ENCODE assay signal across 1 cellular context in the genomic region with DNA sequence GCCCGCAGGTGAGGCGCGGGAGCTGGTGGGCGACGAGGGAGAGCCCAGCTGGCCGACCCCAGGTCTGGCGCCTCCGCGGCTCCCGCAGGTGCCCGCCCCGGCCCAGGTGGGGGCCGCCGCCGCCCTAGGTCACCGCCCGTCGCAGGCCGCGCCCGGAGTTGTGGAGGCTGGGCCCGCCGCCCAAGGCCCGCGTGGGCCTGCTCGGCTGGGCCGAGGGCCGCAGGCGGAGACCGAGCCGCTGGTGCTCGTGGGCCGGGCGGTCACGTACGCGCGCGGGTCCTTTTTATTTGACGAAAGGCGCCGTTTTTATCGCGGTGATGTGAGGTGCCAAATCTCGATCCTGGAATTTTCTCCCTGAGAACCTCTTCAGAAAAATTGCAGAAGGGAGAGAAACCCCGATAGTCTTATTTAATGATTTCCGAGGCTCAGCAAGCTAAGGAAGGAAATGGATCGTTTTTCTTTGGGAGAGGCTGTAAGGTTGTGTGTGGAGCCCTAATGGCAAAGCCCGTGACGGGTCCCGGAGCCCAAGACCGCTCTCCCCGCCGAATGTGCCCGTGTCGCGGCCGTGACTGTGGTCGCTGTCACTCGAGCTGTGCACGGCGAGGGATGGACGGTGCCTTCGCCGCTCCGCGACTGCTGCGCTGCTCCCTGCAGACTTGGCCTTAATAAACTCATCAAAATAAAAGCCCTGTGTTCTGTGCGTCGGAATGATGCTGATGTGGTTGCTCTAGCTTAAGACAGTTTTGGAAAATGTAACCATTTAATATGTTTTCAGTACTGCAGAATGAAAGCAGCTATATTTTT.
A peak's percentile ranks its signal among the peaks of the same experiment; 100 is the strongest.
TF ChIP-seq lines count a peak whose summit lies in the region.

No MANE protein-coding gene starts in this region.

TF ChIP-seq in HepG2, 621 proteins besides CTCF, POLR2A, EP300 and RAD21 (continued from another document):
- TF ChIP-seq, protein P1, sequence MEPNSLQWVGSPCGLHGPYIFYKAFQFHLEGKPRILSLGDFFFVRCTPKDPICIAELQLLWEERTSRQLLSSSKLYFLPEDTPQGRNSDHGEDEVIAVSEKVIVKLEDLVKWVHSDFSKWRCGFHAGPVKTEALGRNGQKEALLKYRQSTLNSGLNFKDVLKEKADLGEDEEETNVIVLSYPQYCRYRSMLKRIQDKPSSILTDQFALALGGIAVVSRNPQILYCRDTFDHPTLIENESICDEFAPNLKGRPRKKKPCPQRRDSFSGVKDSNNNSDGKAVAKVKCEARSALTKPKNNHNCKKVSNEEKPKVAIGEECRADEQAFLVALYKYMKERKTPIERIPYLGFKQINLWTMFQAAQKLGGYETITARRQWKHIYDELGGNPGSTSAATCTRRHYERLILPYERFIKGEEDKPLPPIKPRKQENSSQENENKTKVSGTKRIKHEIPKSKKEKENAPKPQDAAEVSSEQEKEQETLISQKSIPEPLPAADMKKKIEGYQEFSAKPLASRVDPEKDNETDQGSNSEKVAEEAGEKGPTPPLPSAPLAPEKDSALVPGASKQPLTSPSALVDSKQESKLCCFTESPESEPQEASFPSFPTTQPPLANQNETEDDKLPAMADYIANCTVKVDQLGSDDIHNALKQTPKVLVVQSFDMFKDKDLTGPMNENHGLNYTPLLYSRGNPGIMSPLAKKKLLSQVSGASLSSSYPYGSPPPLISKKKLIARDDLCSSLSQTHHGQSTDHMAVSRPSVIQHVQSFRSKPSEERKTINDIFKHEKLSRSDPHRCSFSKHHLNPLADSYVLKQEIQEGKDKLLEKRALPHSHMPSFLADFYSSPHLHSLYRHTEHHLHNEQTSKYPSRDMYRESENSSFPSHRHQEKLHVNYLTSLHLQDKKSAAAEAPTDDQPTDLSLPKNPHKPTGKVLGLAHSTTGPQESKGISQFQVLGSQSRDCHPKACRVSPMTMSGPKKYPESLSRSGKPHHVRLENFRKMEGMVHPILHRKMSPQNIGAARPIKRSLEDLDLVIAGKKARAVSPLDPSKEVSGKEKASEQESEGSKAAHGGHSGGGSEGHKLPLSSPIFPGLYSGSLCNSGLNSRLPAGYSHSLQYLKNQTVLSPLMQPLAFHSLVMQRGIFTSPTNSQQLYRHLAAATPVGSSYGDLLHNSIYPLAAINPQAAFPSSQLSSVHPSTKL (CRISPR knock-in tag; IDR thresholded peaks at IDR 0.05), result peak; percentile 24; the same call in 1 of the 2 replicates
- no peak for TF ChIP-seq ZNF484 (CRISPR knock-in tag; IDR thresholded peaks at IDR 0.05; ENCODE audit: borderline replicate concordance, low read depth)
- TF ChIP-seq, protein P2, sequence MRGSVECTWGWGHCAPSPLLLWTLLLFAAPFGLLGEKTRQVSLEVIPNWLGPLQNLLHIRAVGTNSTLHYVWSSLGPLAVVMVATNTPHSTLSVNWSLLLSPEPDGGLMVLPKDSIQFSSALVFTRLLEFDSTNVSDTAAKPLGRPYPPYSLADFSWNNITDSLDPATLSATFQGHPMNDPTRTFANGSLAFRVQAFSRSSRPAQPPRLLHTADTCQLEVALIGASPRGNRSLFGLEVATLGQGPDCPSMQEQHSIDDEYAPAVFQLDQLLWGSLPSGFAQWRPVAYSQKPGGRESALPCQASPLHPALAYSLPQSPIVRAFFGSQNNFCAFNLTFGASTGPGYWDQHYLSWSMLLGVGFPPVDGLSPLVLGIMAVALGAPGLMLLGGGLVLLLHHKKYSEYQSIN (CRISPR knock-in tag; IDR thresholded peaks at IDR 0.05; ENCODE audit: borderline replicate concordance), result no peak
- TF ChIP-seq, protein P3, sequence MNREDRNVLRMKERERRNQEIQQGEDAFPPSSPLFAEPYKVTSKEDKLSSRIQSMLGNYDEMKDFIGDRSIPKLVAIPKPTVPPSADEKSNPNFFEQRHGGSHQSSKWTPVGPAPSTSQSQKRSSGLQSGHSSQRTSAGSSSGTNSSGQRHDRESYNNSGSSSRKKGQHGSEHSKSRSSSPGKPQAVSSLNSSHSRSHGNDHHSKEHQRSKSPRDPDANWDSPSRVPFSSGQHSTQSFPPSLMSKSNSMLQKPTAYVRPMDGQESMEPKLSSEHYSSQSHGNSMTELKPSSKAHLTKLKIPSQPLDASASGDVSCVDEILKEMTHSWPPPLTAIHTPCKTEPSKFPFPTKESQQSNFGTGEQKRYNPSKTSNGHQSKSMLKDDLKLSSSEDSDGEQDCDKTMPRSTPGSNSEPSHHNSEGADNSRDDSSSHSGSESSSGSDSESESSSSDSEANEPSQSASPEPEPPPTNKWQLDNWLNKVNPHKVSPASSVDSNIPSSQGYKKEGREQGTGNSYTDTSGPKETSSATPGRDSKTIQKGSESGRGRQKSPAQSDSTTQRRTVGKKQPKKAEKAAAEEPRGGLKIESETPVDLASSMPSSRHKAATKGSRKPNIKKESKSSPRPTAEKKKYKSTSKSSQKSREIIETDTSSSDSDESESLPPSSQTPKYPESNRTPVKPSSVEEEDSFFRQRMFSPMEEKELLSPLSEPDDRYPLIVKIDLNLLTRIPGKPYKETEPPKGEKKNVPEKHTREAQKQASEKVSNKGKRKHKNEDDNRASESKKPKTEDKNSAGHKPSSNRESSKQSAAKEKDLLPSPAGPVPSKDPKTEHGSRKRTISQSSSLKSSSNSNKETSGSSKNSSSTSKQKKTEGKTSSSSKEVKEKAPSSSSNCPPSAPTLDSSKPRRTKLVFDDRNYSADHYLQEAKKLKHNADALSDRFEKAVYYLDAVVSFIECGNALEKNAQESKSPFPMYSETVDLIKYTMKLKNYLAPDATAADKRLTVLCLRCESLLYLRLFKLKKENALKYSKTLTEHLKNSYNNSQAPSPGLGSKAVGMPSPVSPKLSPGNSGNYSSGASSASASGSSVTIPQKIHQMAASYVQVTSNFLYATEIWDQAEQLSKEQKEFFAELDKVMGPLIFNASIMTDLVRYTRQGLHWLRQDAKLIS (CRISPR knock-in tag; IDR thresholded peaks at IDR 0.05), result no peak
- TF ChIP-seq, protein P4, sequence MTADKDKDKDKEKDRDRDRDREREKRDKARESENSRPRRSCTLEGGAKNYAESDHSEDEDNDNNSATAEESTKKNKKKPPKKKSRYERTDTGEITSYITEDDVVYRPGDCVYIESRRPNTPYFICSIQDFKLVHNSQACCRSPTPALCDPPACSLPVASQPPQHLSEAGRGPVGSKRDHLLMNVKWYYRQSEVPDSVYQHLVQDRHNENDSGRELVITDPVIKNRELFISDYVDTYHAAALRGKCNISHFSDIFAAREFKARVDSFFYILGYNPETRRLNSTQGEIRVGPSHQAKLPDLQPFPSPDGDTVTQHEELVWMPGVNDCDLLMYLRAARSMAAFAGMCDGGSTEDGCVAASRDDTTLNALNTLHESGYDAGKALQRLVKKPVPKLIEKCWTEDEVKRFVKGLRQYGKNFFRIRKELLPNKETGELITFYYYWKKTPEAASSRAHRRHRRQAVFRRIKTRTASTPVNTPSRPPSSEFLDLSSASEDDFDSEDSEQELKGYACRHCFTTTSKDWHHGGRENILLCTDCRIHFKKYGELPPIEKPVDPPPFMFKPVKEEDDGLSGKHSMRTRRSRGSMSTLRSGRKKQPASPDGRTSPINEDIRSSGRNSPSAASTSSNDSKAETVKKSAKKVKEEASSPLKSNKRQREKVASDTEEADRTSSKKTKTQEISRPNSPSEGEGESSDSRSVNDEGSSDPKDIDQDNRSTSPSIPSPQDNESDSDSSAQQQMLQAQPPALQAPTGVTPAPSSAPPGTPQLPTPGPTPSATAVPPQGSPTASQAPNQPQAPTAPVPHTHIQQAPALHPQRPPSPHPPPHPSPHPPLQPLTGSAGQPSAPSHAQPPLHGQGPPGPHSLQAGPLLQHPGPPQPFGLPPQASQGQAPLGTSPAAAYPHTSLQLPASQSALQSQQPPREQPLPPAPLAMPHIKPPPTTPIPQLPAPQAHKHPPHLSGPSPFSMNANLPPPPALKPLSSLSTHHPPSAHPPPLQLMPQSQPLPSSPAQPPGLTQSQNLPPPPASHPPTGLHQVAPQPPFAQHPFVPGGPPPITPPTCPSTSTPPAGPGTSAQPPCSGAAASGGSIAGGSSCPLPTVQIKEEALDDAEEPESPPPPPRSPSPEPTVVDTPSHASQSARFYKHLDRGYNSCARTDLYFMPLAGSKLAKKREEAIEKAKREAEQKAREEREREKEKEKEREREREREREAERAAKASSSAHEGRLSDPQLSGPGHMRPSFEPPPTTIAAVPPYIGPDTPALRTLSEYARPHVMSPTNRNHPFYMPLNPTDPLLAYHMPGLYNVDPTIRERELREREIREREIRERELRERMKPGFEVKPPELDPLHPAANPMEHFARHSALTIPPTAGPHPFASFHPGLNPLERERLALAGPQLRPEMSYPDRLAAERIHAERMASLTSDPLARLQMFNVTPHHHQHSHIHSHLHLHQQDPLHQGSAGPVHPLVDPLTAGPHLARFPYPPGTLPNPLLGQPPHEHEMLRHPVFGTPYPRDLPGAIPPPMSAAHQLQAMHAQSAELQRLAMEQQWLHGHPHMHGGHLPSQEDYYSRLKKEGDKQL (CRISPR knock-in tag; IDR thresholded peaks at IDR 0.05; ENCODE audit: low read depth), result no peak
- no peak for TF ChIP-seq NRL (CRISPR knock-in tag; IDR thresholded peaks at IDR 0.05; ENCODE audit: borderline replicate concordance)
